In the genomic region with DNA sequence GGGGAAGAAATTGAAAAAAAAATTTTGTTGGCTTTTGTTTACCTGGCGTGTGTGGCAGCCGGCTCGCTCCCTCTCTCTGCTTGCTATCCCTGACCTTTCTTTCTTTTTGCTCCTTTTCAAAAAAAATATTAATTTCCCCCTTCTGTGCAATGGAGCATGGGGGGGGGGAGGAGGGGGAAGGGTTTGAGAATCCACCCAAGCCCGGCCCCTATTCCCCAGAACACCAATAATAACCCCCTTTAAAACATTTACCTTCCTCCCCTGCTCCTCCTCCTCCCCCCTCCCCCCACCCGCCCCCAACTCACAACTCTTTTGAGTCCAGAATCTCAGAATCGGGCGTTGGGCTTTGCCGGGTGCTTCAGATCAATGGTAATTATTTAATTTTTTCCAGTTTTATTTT, we compare ENCODE assay signal across 9 cellular contexts. TPM values are rescaled to one million over a fixed set of nuclear protein-coding genes. Genes with fewer than 3 reads are reported as not detected.
DNase-seq lines count a peak whose midpoint lies in the region; ATAC-seq and TF ChIP-seq lines count a peak whose summit lies in the region.
"Had no signal": no experiment of that assay in that cellular context is flagged by ENCODE, and none has a peak within 500 bp of the region (broad histone marks: within the 10 kb centered on the region; RNA-seq: fewer than 3 reads in every experiment).

No MANE protein-coding gene starts in this region.

- ATAC-seq in activated CD4-positive, alpha-beta T cell treated with anti-CD3 and anti-CD28 coated beads for 36 hours: no peak
- ATAC-seq in T-cell (replicated peaks in 1 of 4) (no peak), HG03378 (IDR thresholded peaks at IDR 0.05; ENCODE audit: unreplicated experiment) (no peak), GM21367 (IDR thresholded peaks at IDR 0.05; ENCODE audit: unreplicated experiment) (no peak)

- POLR2A ChIA-PET in activated CD4-positive, alpha-beta T cell treated with anti-CD3 and anti-CD28 coated beads for 36 hours (lab: Charles Lee): interaction anchor here (0.6 to 0.7 kb wide), 2 partner anchors 38 to 194 kb away, joined by 3 read pairs; no protein-coding TSS in a partner anchor
- POLR2A ChIA-PET in T-cell (lab: Charles Lee): no interaction called here

- H3K4me3 ChIP-seq in fibroblast of mammary gland (ENCODE audit: control insufficient read depth, low read depth, low read length): peak overlapping the region; percentile 58

- intact Hi-C loops in activated CD4-positive, alpha-beta T cell treated with anti-CD3 and anti-CD28 coated beads for 36 hours (cut with DNase I, micrococcal nuclease): no loop called here

- peak overlapping the region; percentile 99 for H3K27ac ChIP-seq in substantia nigra (ENCODE audit: low read depth, low read length, poor library complexity, severe bottlenecking)

- peaks cover 18% of the 10 kb centered on the region for H3K4me1 Mint-ChIP-seq in activated CD4-positive, alpha-beta T cell treated with anti-CD3 and anti-CD28 coated beads for 36 hours
- peaks cover 23 to 31% (median 26%) of the 10 kb centered on the region in 3 donors for H3K4me1 Mint-ChIP-seq in T-cell

- peaks cover 8% of the 10 kb centered on the region for H3K36me3 Mint-ChIP-seq in activated CD4-positive, alpha-beta T cell treated with anti-CD3 and anti-CD28 coated beads for 36 hours (ENCODE audit: low read depth)
- H3K36me3 Mint-ChIP-seq in T-cell: peaks cover 22% of the 10 kb centered on the region

- DNase-seq in activated CD4-positive, alpha-beta T cell treated with anti-CD3 and anti-CD28 coated beads for 36 hours: no peak
- no peak for DNase-seq in activated CD4-positive, alpha-beta T cell treated with anti-CD3 and anti-CD28 coated beads for 1 hour
- no peak for DNase-seq in T-cell
- no peak for DNase-seq in fibroblast of mammary gland (ENCODE audit: low read depth)
- peak in 1 of 49 donors; percentile 31 for DNase-seq in substantia nigra (lab: John Stamatoyannopoulos, UW)
- no peak for DNase-seq in stimulated activated CD4-positive, alpha-beta T cell treated with anti-CD3 and anti-CD28 coated beads, Interleukin-4, amount 100 ng/mL, for 24 hours

- H3K27ac Mint-ChIP-seq in activated CD4-positive, alpha-beta T cell treated with anti-CD3 and anti-CD28 coated beads for 36 hours: no peak overlapping the region
- no peak overlapping the region for H3K27ac Mint-ChIP-seq in T-cell

- peak overlapping the region; percentile 55 for H3K4me3 Mint-ChIP-seq in activated CD4-positive, alpha-beta T cell treated with anti-CD3 and anti-CD28 coated beads for 36 hours
- peak overlapping the region; percentile 50 to 75 (median 62) for H3K4me3 Mint-ChIP-seq in T-cell

- no peak for TF ChIP-seq CTCF in fibroblast of mammary gland (conservative IDR thresholded peaks at IDR 0.05; ENCODE audit: control insufficient read depth, insufficient read depth, low read depth, low read length)

- H3K9me3 Mint-ChIP-seq in activated CD4-positive, alpha-beta T cell treated with anti-CD3 and anti-CD28 coated beads for 36 hours (ENCODE audit: low read depth): no peaks in the 10 kb centered on the region
- no peaks in the 10 kb centered on the region for H3K9me3 Mint-ChIP-seq in T-cell

- H3K27me3 Mint-ChIP-seq in activated CD4-positive, alpha-beta T cell treated with anti-CD3 and anti-CD28 coated beads for 36 hours: peaks cover 31% of the 10 kb centered on the region
- H3K27me3 Mint-ChIP-seq in T-cell: peaks cover 32 to 43% of the 10 kb centered on the region in 2 donors

- CTCF ChIA-PET in activated CD4-positive, alpha-beta T cell treated with anti-CD3 and anti-CD28 coated beads for 36 hours (lab: Charles Lee): interaction anchor here (1.5 to 1.8 kb wide), 2 partner anchors 37 to 46 kb away, joined by 4 to 6 read pairs; no protein-coding TSS in a partner anchor
- CTCF ChIA-PET in T-cell (lab: Charles Lee): interaction anchor here in 1 of 2 donors (0.7 kb wide), 1 partner anchor 19 kb away, joined by 3 read pairs; no protein-coding TSS in a partner anchor

RNA-seq across cellular contexts. Expression of a gene that starts 28.4 kb away (rescaled TPM):
- 1 to 10 TPM; 4.3 to 4.8 TPM for total RNA-seq in activated CD4-positive, alpha-beta T cell treated with anti-CD3 and anti-CD28 coated beads for 36 hours
- 1 to 10 TPM; 3.9 to 6.6 (median 6.3) TPM for total RNA-seq in T-cell

RNA-seq across cellular contexts. Expression of a gene that starts 54.3 kb away (rescaled TPM):
- total RNA-seq in activated CD4-positive, alpha-beta T cell treated with anti-CD3 and anti-CD28 coated beads for 36 hours: under 1 TPM; 0.21 to 0.25 TPM
- total RNA-seq in T-cell: not detected
- total RNA-seq: subcutaneous adipose tissue had no signal
